In genomic region chr22:43187171-43188099, GRCh38 we compare ENCODE assay signal across 8 cellular contexts. TPM values are rescaled to one million over a fixed set of nuclear protein-coding genes. Genes with fewer than 3 reads are reported as not detected.
DNase-seq lines count a peak whose midpoint lies in the region; ATAC-seq and TF ChIP-seq lines count a peak whose summit lies in the region.

No MANE protein-coding gene starts in this region.

- TF ChIP-seq POLR2A in adrenal gland (IDR thresholded peaks at IDR 0.05), result peak; percentile 53 to 65
- TF ChIP-seq POLR2A in upper lobe of left lung (IDR thresholded peaks at IDR 0.05), result peak in 3 of 4 donors; percentile 41 to 76 (median 47)

- DNase-seq in GM13977 (ENCODE audit: low spot score), result peak; percentile 98
- DNase-seq in NCI-H1436 treated with DMSO at 0.1 percent for 48 hours (lab: John Stamatoyannopoulos, UW), result peak; percentile 84
- DNase-seq in SW480 (ENCODE audit: low spot score), result peak; percentile 92
- peak; percentile 96 to 98 (median 96) for DNase-seq in adrenal gland
- DNase-seq in left cardiac atrium, result peak; percentile 97
- DNase-seq in posterior vena cava (ENCODE audit: low spot score), result peak; percentile 99
- DNase-seq in upper lobe of left lung, result peak; percentile 96 to 99

- TF ChIP-seq EP300 in upper lobe of left lung (IDR thresholded peaks at IDR 0.05), result peak in 1 of 4 donors; percentile 60

- intact Hi-C loops in adrenal gland (cut with DNase I) (no loop called here), left cardiac atrium (cut with DNase I) (no loop called here), posterior vena cava (cut with DNase I) (no loop called here)

- H3K4me1 ChIP-seq in adrenal gland (replicated peaks in 1 of 2), result peaks cover 21 to 27% of the 10 kb centered on the region in 2 donors
- peaks cover 13 to 32% (median 14%) of the 10 kb centered on the region in 4 donors for H3K4me1 ChIP-seq in upper lobe of left lung

- H3K36me3 ChIP-seq in adrenal gland (replicated peaks in 1 of 2) (no peaks in the 10 kb centered on the region), upper lobe of left lung (peaks cover 0 to 4% (median 1%) of the 10 kb centered on the region in 4 donors)

- H3K27me3 ChIP-seq in adrenal gland (no peaks in the 10 kb centered on the region), upper lobe of left lung (no peaks in the 10 kb centered on the region)

- H3K4me3 ChIP-seq in adrenal gland (peak overlapping the region in 3 of 4 donors; percentile 38 to 74 (median 53)), upper lobe of left lung (peak overlapping the region in 3 of 4 donors; percentile 66 to 97 (median 93))

- peak overlapping the region; percentile 72 to 99 (median 90) for H3K27ac ChIP-seq in adrenal gland
- peak overlapping the region; percentile 87 to 95 (median 89) for H3K27ac ChIP-seq in upper lobe of left lung

- H3K9me3 ChIP-seq in adrenal gland (replicated peaks in 1 of 3) (no peaks in the 10 kb centered on the region), upper lobe of left lung (no peaks in the 10 kb centered on the region)

- in situ Hi-C loops in GM13977 (cut with MboI; ENCODE audit: low pct_unique_long_range_greater_than_20kb, low sequenced_read_pairs, unreplicated experiment), result no loop called here

- peak; percentile 83 for ATAC-seq in HG02870 (IDR thresholded peaks at IDR 0.05; ENCODE audit: unreplicated experiment)
- peak; percentile 92 to 96 for ATAC-seq in left cardiac atrium
- peak; percentile 95 to 96 for ATAC-seq in upper lobe of left lung (ENCODE audit: low FRiP score in 2 of 2)

- 5 to 31% (median 12%) methylated on average over 7 to 64 of the region's 86 CpGs for WGBS in adrenal gland, 4 donors
- 8 to 18% methylated on average over 20 to 36 of the region's 86 CpGs for WGBS in upper lobe of left lung, 2 donors

- TF ChIP-seq CTCF in GM13977 (IDR thresholded peaks at IDR 0.05; ENCODE audit: extremely low read depth, insufficient read depth, missing control alignments), result peak; percentile 87
- peak; percentile 16 to 81 (median 45) for TF ChIP-seq CTCF in adrenal gland (IDR thresholded peaks at IDR 0.05)
- TF ChIP-seq CTCF in upper lobe of left lung (IDR thresholded peaks at IDR 0.05), result peak; percentile 59 to 96 (median 88)

RNA-seq across cellular contexts. Expression of gene TTLL12, which starts 0.5 kb away (rescaled TPM):
- total RNA-seq in adrenal gland (10 to 100 TPM; 36.5 to 85.2 (median 63.6) TPM), left cardiac atrium (10 to 100 TPM in 1 of 2 donors, 1 to 10 TPM in 1; 9.3 to 10.3 TPM), posterior vena cava (10 to 100 TPM; 13.9 to 16.0 TPM), upper lobe of left lung (10 to 100 TPM; 19.6 to 49.2 (median 25.0) TPM)
- polyA plus RNA-seq in adrenal gland, result 10 to 100 TPM; 22.6 to 40.0 (median 22.8) TPM

RNA-seq across cellular contexts. Expression of gene TSPO, which starts 36.1 kb away (rescaled TPM):
- total RNA-seq in adrenal gland (100 to 1,000 TPM; 131 to 881 (median 235) TPM), left cardiac atrium (100 to 1,000 TPM in 1 of 2 donors, 10 to 100 TPM in 1; 96.2 to 147 TPM), posterior vena cava (10 to 100 TPM; 75.1 to 84.3 TPM), upper lobe of left lung (100 to 1,000 TPM; 127 to 426 (median 315) TPM)
- 100 to 1,000 TPM in 2 of 3 donors, 1 to 10 TPM in 1; 7.8 to 351 (median 182) TPM for polyA plus RNA-seq in adrenal gland

RNA-seq across cellular contexts. Expression of gene MCAT, which starts 44.2 kb away (rescaled TPM):
- total RNA-seq in adrenal gland (10 to 100 TPM; 26.4 to 92.9 (median 30.8) TPM), left cardiac atrium (10 to 100 TPM; 10.4 to 12.7 TPM), posterior vena cava (10 to 100 TPM in 1 of 2 donors, 1 to 10 TPM in 1; 8.9 to 10.2 TPM), upper lobe of left lung (10 to 100 TPM; 15.6 to 34.4 (median 18.5) TPM)
- 10 to 100 TPM; 16.9 to 28.2 (median 19.5) TPM for polyA plus RNA-seq in adrenal gland

Comparison
In these comparisons a context has a peak if more than half of its experiments do, and no peak if none do; other contexts are left out.
1. Peak in every context shown above with its lines: DNase-seq, ATAC-seq, H3K4me3 ChIP-seq and H3K27ac ChIP-seq.